Comparison of ENCODE assay signal across 29 cellular contexts in genomic region chr4:111210576-111210975, GRCh38.
"Had no signal": no experiment of that assay in that cellular context is flagged by ENCODE, and none has a peak within 500 bp of the region (broad histone marks: within the 10 kb centered on the region; RNA-seq: fewer than 3 reads in every experiment).

No MANE protein-coding gene starts in this region.

- H3K27ac ChIP-seq: gastrocnemius medialis, left lung, lower lobe of right lung, pancreas, prostate gland, thoracic aorta, upper lobe of left lung, vagina had no signal

- H3K4me1 Mint-ChIP-seq: activated CD4-positive, alpha-beta T cell treated with anti-CD3 and anti-CD28 coated beads for 36 hours; activated CD8-positive, alpha-beta memory T cell treated with anti-CD3 and anti-CD28 coated beads, Interleukin-2, amount 10 ng/mL, durations not matched to agents 7 days and 5 days; activated naive CD4-positive, alpha-beta T cell treated with anti-CD3 and anti-CD28 coated beads, Interleukin-2, amount 50 U/mL, for 24 hours; central memory CD8-positive, alpha-beta T cell; nephron progenitor cell; stimulated activated effector memory CD8-positive, alpha-beta T cell treated with anti-CD3 and anti-CD28 coated beads, Interleukin-12 subunit alpha, Interleukin-12 subunit beta, amount 100 ng/mL, for 72 hours had no signal

- H3K4me3 Mint-ChIP-seq: activated CD4-positive, alpha-beta T cell treated with anti-CD3 and anti-CD28 coated beads for 36 hours; activated CD8-positive, alpha-beta memory T cell treated with anti-CD3 and anti-CD28 coated beads, Interleukin-2, amount 10 ng/mL, durations not matched to agents 7 days and 5 days; activated CD8-positive, alpha-beta T cell treated with anti-CD3 and anti-CD28 coated beads, Interleukin-2, amount 10 ng/mL, durations not matched to agents 7 days and 5 days; activated naive CD4-positive, alpha-beta T cell treated with anti-CD3 and anti-CD28 coated beads, Interleukin-2, amount 50 U/mL, for 24 hours; central memory CD8-positive, alpha-beta T cell; nephron progenitor cell; stimulated activated effector memory CD8-positive, alpha-beta T cell treated with anti-CD3 and anti-CD28 coated beads, Interleukin-12 subunit alpha, Interleukin-12 subunit beta, amount 100 ng/mL, for 72 hours; stimulated activated naive CD8-positive, alpha-beta T cell treated with anti-CD3 and anti-CD28 coated beads, Interleukin-15, Interleukin-2, amounts not matched to agents 100 ng/mL and 50 ng/mL, for 24 hours; T-helper 2 cell treated with Interferon-gamma antibody and Interleukin-4, amounts not matched to agents 5 μg/mL and 100 μg/mL, for 36 hours had no signal

- H3K36me3 ChIP-seq: gastrocnemius medialis, left lung, lower lobe of right lung, pancreas, prostate gland, thoracic aorta, upper lobe of left lung, vagina had no signal

- H3K27ac Mint-ChIP-seq: activated CD4-positive, alpha-beta T cell treated with anti-CD3 and anti-CD28 coated beads for 36 hours; activated CD8-positive, alpha-beta memory T cell treated with anti-CD3 and anti-CD28 coated beads, Interleukin-2, amount 10 ng/mL, durations not matched to agents 7 days and 5 days; activated CD8-positive, alpha-beta T cell treated with anti-CD3 and anti-CD28 coated beads, Interleukin-2, amount 10 ng/mL, durations not matched to agents 7 days and 5 days; activated naive CD4-positive, alpha-beta T cell treated with anti-CD3 and anti-CD28 coated beads, Interleukin-2, amount 50 U/mL, for 24 hours; activated T-helper 2 cell treated with anti-CD3 and anti-CD28 coated beads, Interferon-gamma antibody, Interleukin-2, Interleukin-4, amounts not matched to agents 10 μg/mL and 5 μg/mL and 100 μg/mL, durations not matched to agents 14 hours and 24 hours and 36 hours; nephron progenitor cell; stimulated activated effector memory CD8-positive, alpha-beta T cell treated with anti-CD3 and anti-CD28 coated beads, Interleukin-12 subunit alpha, Interleukin-12 subunit beta, amount 100 ng/mL, for 72 hours; stimulated activated naive CD8-positive, alpha-beta T cell treated with anti-CD3 and anti-CD28 coated beads, Interleukin-15, Interleukin-2, amounts not matched to agents 100 ng/mL and 50 ng/mL, for 24 hours; T-helper 2 cell treated with Interferon-gamma antibody and Interleukin-4, amounts not matched to agents 5 μg/mL and 100 μg/mL, for 36 hours had no signal

- H3K4me1 ChIP-seq: left lung, lower lobe of right lung, pancreas, prostate gland, upper lobe of left lung, vagina had no signal

- H3K27me3 ChIP-seq: gastrocnemius medialis, left lung, pancreas, upper lobe of left lung, vagina had no signal

- H3K36me3 Mint-ChIP-seq: activated CD8-positive, alpha-beta memory T cell treated with anti-CD3 and anti-CD28 coated beads, Interleukin-2, amount 10 ng/mL, durations not matched to agents 7 days and 5 days; activated naive CD4-positive, alpha-beta T cell treated with anti-CD3 and anti-CD28 coated beads, Interleukin-2, amount 50 U/mL, for 24 hours; stimulated activated effector memory CD8-positive, alpha-beta T cell treated with anti-CD3 and anti-CD28 coated beads, Interleukin-12 subunit alpha, Interleukin-12 subunit beta, amount 100 ng/mL, for 72 hours had no signal

- H3K9me3 Mint-ChIP-seq: activated naive CD4-positive, alpha-beta T cell treated with anti-CD3 and anti-CD28 coated beads, Interleukin-2, amount 50 U/mL, for 24 hours; activated T-helper 2 cell treated with anti-CD3 and anti-CD28 coated beads, Interferon-gamma antibody, Interleukin-2, Interleukin-4, amounts not matched to agents 10 μg/mL and 5 μg/mL and 100 μg/mL, durations not matched to agents 14 hours and 24 hours and 36 hours; nephron progenitor cell; stimulated activated naive CD8-positive, alpha-beta T cell treated with anti-CD3 and anti-CD28 coated beads, Interleukin-15, Interleukin-2, amounts not matched to agents 100 ng/mL and 50 ng/mL, for 24 hours had no signal

- H3K27me3 Mint-ChIP-seq: activated CD4-positive, alpha-beta T cell treated with anti-CD3 and anti-CD28 coated beads for 36 hours; activated CD8-positive, alpha-beta memory T cell treated with anti-CD3 and anti-CD28 coated beads, Interleukin-2, amount 10 ng/mL, durations not matched to agents 7 days and 5 days; activated naive CD4-positive, alpha-beta T cell treated with anti-CD3 and anti-CD28 coated beads, Interleukin-2, amount 50 U/mL, for 24 hours; central memory CD8-positive, alpha-beta T cell; stimulated activated naive CD8-positive, alpha-beta T cell treated with anti-CD3 and anti-CD28 coated beads, Interleukin-15, Interleukin-2, amounts not matched to agents 100 ng/mL and 50 ng/mL, for 24 hours had no signal

- ATAC-seq: activated CD4-positive, alpha-beta T cell treated with anti-CD3 and anti-CD28 coated beads for 36 hours; activated CD8-positive, alpha-beta memory T cell treated with anti-CD3 and anti-CD28 coated beads, Interleukin-2, amount 10 ng/mL, durations not matched to agents 7 days and 5 days; activated CD8-positive, alpha-beta T cell treated with anti-CD3 and anti-CD28 coated beads, Interleukin-2, amount 10 ng/mL, durations not matched to agents 7 days and 5 days; gastrocnemius medialis; left lung; lower lobe of right lung; pancreas; sciatic nerve; stimulated activated effector memory CD8-positive, alpha-beta T cell treated with anti-CD3 and anti-CD28 coated beads, Interleukin-12 subunit alpha, Interleukin-12 subunit beta, amount 100 ng/mL, for 72 hours had no signal

- H3K9me3 ChIP-seq: gastrocnemius medialis, left lung, lower lobe of right lung, pancreas, prostate gland, thoracic aorta, upper lobe of left lung, vagina had no signal

- H3K4me3 ChIP-seq: gastrocnemius medialis, left lung, lower lobe of right lung, pancreas, prostate gland, thoracic aorta, upper lobe of left lung, vagina had no signal

- DNase-seq: activated CD4-positive, alpha-beta T cell treated with anti-CD3 and anti-CD28 coated beads for 36 hours; activated CD4-positive, CD25-positive, alpha-beta regulatory T cell; activated CD8-positive, alpha-beta memory T cell treated with anti-CD3 and anti-CD28 coated beads, Interleukin-2, amount 10 ng/mL, durations not matched to agents 7 days and 5 days; activated CD8-positive, alpha-beta T cell treated with anti-CD3 and anti-CD28 coated beads, Interleukin-2, amount 10 ng/mL, durations not matched to agents 7 days and 5 days; activated T-cell treated with anti-CD3 and anti-CD28 coated beads, Interleukin-2, amount 50 U/mL, for 48 hours; anterior cingulate cortex; dermis blood vessel endothelial cell; effector CD8-positive, alpha-beta T cell; gastrocnemius medialis; glutamatergic neuron; left lung; lower lobe of right lung; mesenchymal stem cell; nephron progenitor cell; pancreas; retina; small intestine; stimulated activated CD4-positive, alpha-beta T cell treated with anti-CD3 and anti-CD28 coated beads, Interleukin-4, amount 100 ng/mL, for 24 hours; upper lobe of left lung had no signal
